9 cellular contexts compared by ENCODE assay signal in genomic region chr2:16650287-16651249, GRCh38. TPM values are rescaled to one million over a fixed set of nuclear protein-coding genes. Genes with fewer than 3 reads are reported as not detected.
DNase-seq lines count a peak whose midpoint lies in the region; ATAC-seq and TF ChIP-seq lines count a peak whose summit lies in the region.
"Had no signal": no experiment of that assay in that cellular context is flagged by ENCODE, and none has a peak within 500 bp of the region (broad histone marks: within the 10 kb centered on the region; RNA-seq: fewer than 3 reads in every experiment).

No MANE protein-coding gene starts in this region.

- no peaks in the 10 kb centered on the region; the same call in 1 of the 2 replicates for H3K4me1 Mint-ChIP-seq in HFFc6 (ENCODE audit: low read depth)

- H3K4me3 Mint-ChIP-seq in HFFc6 = peak overlapping the region; percentile 85

- TF ChIP-seq CTCF in HFFc6 (IDR thresholded peaks at IDR 0.05) = no peak

- ATAC-seq in GM18909 (IDR thresholded peaks at IDR 0.05; ENCODE audit: poor library complexity, unreplicated experiment) (no peak), GM19467 (IDR thresholded peaks at IDR 0.05; ENCODE audit: unreplicated experiment) (no peak)

- H3K27me3 Mint-ChIP-seq in HFFc6 (ENCODE audit: insufficient read depth) = no peaks in the 10 kb centered on the region

- no peak for DNase-seq in HFFc6
- peak; percentile 38 for DNase-seq in amniotic epithelial cell (ENCODE audit: low read depth)
- DNase-seq in hepatic stellate cell (ENCODE audit: low spot score) = peak; percentile 41
- peak; percentile 77 for DNase-seq in smooth muscle cell of the brain vasculature (ENCODE audit: low read depth, low spot score)
- DNase-seq in occipital lobe (lab: John Stamatoyannopoulos, UW) = no peak
- DNase-seq in activated effector memory CD4-positive, alpha-beta T cell treated with anti-CD3 and anti-CD28 coated beads, Interleukin-2, amount 50 U/mL, for 16 hours = no peak
- DNase-seq: left cardiac atrium had no signal

- H3K36me3 Mint-ChIP-seq in HFFc6 (ENCODE audit: low read depth) = 0 out of 2 replicates have a peak, but pooled peaks cover 6% of the 10 kb centered on the region

- H3K27ac Mint-ChIP-seq in HFFc6 = peak overlapping the region; percentile 55; the same call in 1 of the 2 replicates

- H3K9me3 Mint-ChIP-seq in HFFc6 = peaks cover 19% of the 10 kb centered on the region

RNA-seq across cellular contexts. Expression of gene CYRIA, which starts 15.1 kb away (rescaled TPM):
- total RNA-seq in HFFc6 (2021; fragmentation: NEBNext Ultra II Directional; extraction: Animal tissue kit (Norgen Biotek cat#: 25700)) = not detected
- total RNA-seq in occipital lobe = 230 TPM

Comparison
In these comparisons a context has a peak if more than half of its experiments do, and no peak if none do; other contexts are left out.
1. DNase-seq: peak in amniotic epithelial cell (single experiment), hepatic stellate cell (single experiment) and smooth muscle cell of the brain vasculature (single experiment); none in HFFc6 (single experiment), occipital lobe (single experiment) and activated effector memory CD4-positive, alpha-beta T cell treated with anti-CD3 and anti-CD28 coated beads, Interleukin-2, amount 50 U/mL, for 16 hours (single experiment).
2. RNA of gene CYRIA, which starts 15.1 kb away (total RNA-seq): 230 TPM in occipital lobe (single experiment); not detected in HFFc6; every median in the first group is over 100 times any median in the second.